2 cellular contexts compared by ENCODE assay signal in genomic region chr2:197759013-197759412, GRCh38.
TF ChIP-seq lines count a peak whose summit lies in the region.

No MANE protein-coding gene starts in this region.

TF ChIP-seq in HepG2, 621 proteins besides CTCF, POLR2A, EP300 and RAD21:
- TF ChIP-seq THAP7 (CRISPR knock-in tag; IDR thresholded peaks at IDR 0.05) = no peak
- TF ChIP-seq, protein P1, sequence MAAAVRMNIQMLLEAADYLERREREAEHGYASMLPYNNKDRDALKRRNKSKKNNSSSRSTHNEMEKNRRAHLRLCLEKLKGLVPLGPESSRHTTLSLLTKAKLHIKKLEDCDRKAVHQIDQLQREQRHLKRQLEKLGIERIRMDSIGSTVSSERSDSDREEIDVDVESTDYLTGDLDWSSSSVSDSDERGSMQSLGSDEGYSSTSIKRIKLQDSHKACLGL (CRISPR knock-in tag; IDR thresholded peaks at IDR 0.05) = no peak
- TF ChIP-seq, protein P2, sequence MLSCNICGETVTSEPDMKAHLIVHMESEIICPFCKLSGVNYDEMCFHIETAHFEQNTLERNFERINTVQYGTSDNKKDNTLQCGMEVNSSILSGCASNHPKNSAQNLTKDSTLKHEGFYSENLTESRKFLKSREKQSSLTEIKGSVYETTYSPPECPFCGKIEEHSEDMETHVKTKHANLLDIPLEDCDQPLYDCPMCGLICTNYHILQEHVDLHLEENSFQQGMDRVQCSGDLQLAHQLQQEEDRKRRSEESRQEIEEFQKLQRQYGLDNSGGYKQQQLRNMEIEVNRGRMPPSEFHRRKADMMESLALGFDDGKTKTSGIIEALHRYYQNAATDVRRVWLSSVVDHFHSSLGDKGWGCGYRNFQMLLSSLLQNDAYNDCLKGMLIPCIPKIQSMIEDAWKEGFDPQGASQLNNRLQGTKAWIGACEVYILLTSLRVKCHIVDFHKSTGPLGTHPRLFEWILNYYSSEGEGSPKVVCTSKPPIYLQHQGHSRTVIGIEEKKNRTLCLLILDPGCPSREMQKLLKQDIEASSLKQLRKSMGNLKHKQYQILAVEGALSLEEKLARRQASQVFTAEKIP (CRISPR knock-in tag; IDR thresholded peaks at IDR 0.05; ENCODE audit: borderline replicate concordance) = no peak
- TF ChIP-seq THRA (CRISPR knock-in tag; IDR thresholded peaks at IDR 0.05; ENCODE audit: borderline replicate concordance) = no peak
- TF ChIP-seq ZNF841 (CRISPR knock-in tag; IDR thresholded peaks at IDR 0.05; ENCODE audit: borderline replicate concordance) = no peak
- TF ChIP-seq ARID3A (IDR thresholded peaks at IDR 0.05; ENCODE audit: low read depth, low read length) = no peak
- TF ChIP-seq, protein P3, sequence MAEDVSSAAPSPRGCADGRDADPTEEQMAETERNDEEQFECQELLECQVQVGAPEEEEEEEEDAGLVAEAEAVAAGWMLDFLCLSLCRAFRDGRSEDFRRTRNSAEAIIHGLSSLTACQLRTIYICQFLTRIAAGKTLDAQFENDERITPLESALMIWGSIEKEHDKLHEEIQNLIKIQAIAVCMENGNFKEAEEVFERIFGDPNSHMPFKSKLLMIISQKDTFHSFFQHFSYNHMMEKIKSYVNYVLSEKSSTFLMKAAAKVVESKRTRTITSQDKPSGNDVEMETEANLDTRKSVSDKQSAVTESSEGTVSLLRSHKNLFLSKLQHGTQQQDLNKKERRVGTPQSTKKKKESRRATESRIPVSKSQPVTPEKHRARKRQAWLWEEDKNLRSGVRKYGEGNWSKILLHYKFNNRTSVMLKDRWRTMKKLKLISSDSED (CRISPR knock-in tag; IDR thresholded peaks at IDR 0.05) = no peak
- TF ChIP-seq GFI1 (CRISPR knock-in tag; IDR thresholded peaks at IDR 0.05; ENCODE audit: borderline replicate concordance) = no peak
- no peak for TF ChIP-seq ZFYVE20 (CRISPR knock-in tag; IDR thresholded peaks at IDR 0.05; ENCODE audit: borderline replicate concordance, low read depth)
- TF ChIP-seq, protein P4, sequence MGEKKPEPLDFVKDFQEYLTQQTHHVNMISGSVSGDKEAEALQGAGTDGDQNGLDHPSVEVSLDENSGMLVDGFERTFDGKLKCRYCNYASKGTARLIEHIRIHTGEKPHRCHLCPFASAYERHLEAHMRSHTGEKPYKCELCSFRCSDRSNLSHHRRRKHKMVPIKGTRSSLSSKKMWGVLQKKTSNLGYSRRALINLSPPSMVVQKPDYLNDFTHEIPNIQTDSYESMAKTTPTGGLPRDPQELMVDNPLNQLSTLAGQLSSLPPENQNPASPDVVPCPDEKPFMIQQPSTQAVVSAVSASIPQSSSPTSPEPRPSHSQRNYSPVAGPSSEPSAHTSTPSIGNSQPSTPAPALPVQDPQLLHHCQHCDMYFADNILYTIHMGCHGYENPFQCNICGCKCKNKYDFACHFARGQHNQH (CRISPR knock-in tag; IDR thresholded peaks at IDR 0.05) = no peak
- TF ChIP-seq SSRP1 (CRISPR knock-in tag; IDR thresholded peaks at IDR 0.05) = no peak
- TF ChIP-seq U2AF2 (IDR thresholded peaks at IDR 0.05; ENCODE audit: low read depth, low read length) = no peak
TF ChIP-seq in HepG2: peak in this region for 0.

TF ChIP-seq in WTC11, 78 proteins besides CTCF, POLR2A, EP300 and RAD21:
- TF ChIP-seq ATF1 (CRISPR knock-in tag; IDR thresholded peaks at IDR 0.05) = no peak
- TF ChIP-seq, protein P5, sequence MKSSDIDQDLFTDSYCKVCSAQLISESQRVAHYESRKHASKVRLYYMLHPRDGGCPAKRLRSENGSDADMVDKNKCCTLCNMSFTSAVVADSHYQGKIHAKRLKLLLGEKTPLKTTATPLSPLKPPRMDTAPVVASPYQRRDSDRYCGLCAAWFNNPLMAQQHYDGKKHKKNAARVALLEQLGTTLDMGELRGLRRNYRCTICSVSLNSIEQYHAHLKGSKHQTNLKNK (CRISPR knock-in tag; IDR thresholded peaks at IDR 0.05) = no peak
